Comparison of ENCODE assay signal across 1 cellular context in the genomic region with DNA sequence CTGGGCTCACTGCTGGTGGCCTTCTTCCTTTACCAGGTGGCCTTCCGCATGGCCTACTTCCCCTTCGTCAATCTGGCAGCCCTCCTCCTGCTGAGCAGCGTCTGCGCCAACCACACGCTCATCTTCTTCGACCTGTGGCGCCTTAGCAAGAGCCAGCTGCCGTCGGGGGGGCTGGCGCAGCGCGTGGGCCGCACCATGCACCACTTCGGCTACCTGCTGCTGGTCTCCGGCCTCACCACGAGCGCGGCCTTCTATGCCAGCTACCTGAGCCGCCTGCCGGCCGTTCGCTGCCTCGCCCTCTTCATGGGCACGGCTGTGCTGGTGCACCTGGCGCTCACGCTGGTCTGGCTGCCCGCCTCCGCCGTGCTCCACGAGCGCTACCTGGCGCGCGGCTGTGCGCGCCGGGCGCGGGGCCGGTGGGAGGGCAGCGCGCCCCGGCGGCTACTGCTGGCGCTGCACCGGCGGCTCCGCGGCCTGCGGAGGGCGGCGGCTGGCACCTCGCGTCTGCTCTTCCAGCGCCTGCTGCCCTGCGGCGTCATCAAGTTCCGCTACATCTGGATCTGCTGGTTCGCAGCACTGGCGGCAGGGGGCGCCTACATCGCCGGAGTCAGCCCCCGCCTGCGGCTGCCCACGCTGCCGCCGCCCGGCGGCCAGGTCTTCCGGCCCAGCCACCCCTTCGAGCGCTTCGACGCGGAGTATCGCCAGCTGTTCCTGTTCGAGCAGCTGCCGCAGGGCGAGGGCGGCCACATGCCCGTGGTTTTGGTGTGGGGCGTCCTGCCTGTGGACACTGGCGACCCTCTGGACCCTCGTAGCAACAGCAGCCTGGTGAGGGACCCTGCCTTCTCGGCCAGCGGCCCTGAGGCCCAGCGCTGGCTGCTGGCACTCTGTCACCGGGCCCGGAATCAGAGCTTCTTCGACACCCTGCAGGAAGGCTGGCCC.
TF ChIP-seq lines count a peak whose summit lies in the region.

No MANE protein-coding gene starts in this region.

TF ChIP-seq in HepG2, 621 proteins besides CTCF, POLR2A, EP300 and RAD21 (continues in another document):
- TF ChIP-seq ELF3 (CRISPR knock-in tag; IDR thresholded peaks at IDR 0.05) (peak; percentile 77), RFXANK (CRISPR knock-in tag; IDR thresholded peaks at IDR 0.05) (0 out of 2 replicates have a peak, but pooled peaks have one; percentile 29), ESRRA (CRISPR knock-in tag; IDR thresholded peaks at IDR 0.05; ENCODE audit: low read depth) (peak; percentile 67; the same call in 1 of the 2 replicates), RBFOX2 (IDR thresholded peaks at IDR 0.05; ENCODE audit: low read depth, low read length) (peak; percentile 64), SRF (IDR thresholded peaks at IDR 0.05; ENCODE audit: low read depth, low read length) (0 out of 2 replicates have a peak, but pooled peaks have one; percentile 15), TOPORS (CRISPR knock-in tag; IDR thresholded peaks at IDR 0.05) (peak; percentile 92), MTF1 (CRISPR knock-in tag; IDR thresholded peaks at IDR 0.05) (peak; percentile 89; the same call in 1 of the 2 replicates), ZNF468 (CRISPR knock-in tag; IDR thresholded peaks at IDR 0.05) (peak; percentile 96; the same call in 1 of the 2 replicates), ARNT (IDR thresholded peaks at IDR 0.05) (no peak), FOXK1 (CRISPR knock-in tag; IDR thresholded peaks at IDR 0.05; ENCODE audit: borderline replicate concordance, low read depth) (peak; percentile 32; the same call in 1 of the 2 replicates), ZNF7 (CRISPR knock-in tag; IDR thresholded peaks at IDR 0.05) (peak; percentile 51; the same call in 1 of the 2 replicates), KMT2B (CRISPR knock-in tag; IDR thresholded peaks at IDR 0.05) (peak; percentile 86), GABPB1 (CRISPR knock-in tag; IDR thresholded peaks at IDR 0.05) (peak; percentile 90), ZFP90 (CRISPR knock-in tag; IDR thresholded peaks at IDR 0.05; ENCODE audit: borderline replicate concordance) (peak; percentile 95; the same call in 1 of the 2 replicates), ZNF768 (CRISPR knock-in tag; IDR thresholded peaks at IDR 0.05) (peak; percentile 85), ZBTB38 (CRISPR knock-in tag; IDR thresholded peaks at IDR 0.05) (peak; percentile 80), MEIS2 (CRISPR knock-in tag; IDR thresholded peaks at IDR 0.05) (peak; percentile 83), FOSL1 (CRISPR knock-in tag; IDR thresholded peaks at IDR 0.05; ENCODE audit: borderline replicate concordance) (peak; percentile 67), ZNF282 (IDR thresholded peaks at IDR 0.05; ENCODE audit: partially characterized antibody) (no peak), KDM4B (CRISPR knock-in tag; IDR thresholded peaks at IDR 0.05) (no peak), KAT8 (CRISPR knock-in tag; IDR thresholded peaks at IDR 0.05) (peak; percentile 83), ELF1 (CRISPR knock-in tag; IDR thresholded peaks at IDR 0.05) (peak; percentile 31; the same call in 1 of the 2 replicates), EHMT2 (IDR thresholded peaks at IDR 0.05; ENCODE audit: borderline replicate concordance, low read depth, low read length) (no peak), SP2 (CRISPR knock-in tag; IDR thresholded peaks at IDR 0.05) (no peak), ASH2L (IDR thresholded peaks at IDR 0.05; ENCODE audit: insufficient read length, low read depth, low read length) (no peak), FOSL2 (CRISPR knock-in tag; IDR thresholded peaks at IDR 0.05) (peak; percentile 44), ZNF367 (CRISPR knock-in tag; IDR thresholded peaks at IDR 0.05; ENCODE audit: borderline replicate concordance) (peak; percentile 94), TEAD3 (CRISPR knock-in tag; optimal IDR thresholded peaks at IDR 0.05; ENCODE audit: borderline replicate concordance) (peak; percentile 53), MATR3 (CRISPR knock-in tag; IDR thresholded peaks at IDR 0.05) (no peak), ATF1 (CRISPR knock-in tag; IDR thresholded peaks at IDR 0.05) (no peak), ZNF235 (CRISPR knock-in tag; IDR thresholded peaks at IDR 0.05; ENCODE audit: borderline replicate concordance) (peak; percentile 89; the same call in 1 of the 2 replicates), ZNF224 (CRISPR knock-in tag; IDR thresholded peaks at IDR 0.05) (peak; percentile 88; the same call in 1 of the 2 replicates), NONO (IDR thresholded peaks at IDR 0.05) (no peak), NONO (CRISPR knock-in tag; conservative IDR thresholded peaks at IDR 0.05) (peak; percentile 66), RNF2 (conservative IDR thresholded peaks at IDR 0.05; ENCODE audit: low read depth) (peak; percentile 97), SP140L (CRISPR knock-in tag; IDR thresholded peaks at IDR 0.05; ENCODE audit: borderline replicate concordance) (peak; percentile 55; the same call in 1 of the 2 replicates), ZNF431 (CRISPR knock-in tag; IDR thresholded peaks at IDR 0.05; ENCODE audit: borderline replicate concordance, low read depth) (peak; percentile 64; the same call in 1 of the 2 replicates), NFYC (CRISPR knock-in tag; IDR thresholded peaks at IDR 0.05) (no peak), ZNF101 (CRISPR knock-in tag; IDR thresholded peaks at IDR 0.05; ENCODE audit: borderline replicate concordance, low read depth) (peak; percentile 69; the same call in 1 of the 2 replicates), ZFX (CRISPR knock-in tag; IDR thresholded peaks at IDR 0.05; ENCODE audit: low read depth) (peak; percentile 84), AGO2 (optimal IDR thresholded peaks at IDR 0.05; ENCODE audit: low read depth, low read length) (no peak), ZNF3 (CRISPR knock-in tag; IDR thresholded peaks at IDR 0.05) (peak; percentile 56; the same call in 1 of the 2 replicates), SMARCC2 (IDR thresholded peaks at IDR 0.05) (no peak), AGO1 (IDR thresholded peaks at IDR 0.05; ENCODE audit: low read depth, low read length, poor library complexity, severe bottlenecking) (no peak), PAWR (CRISPR knock-in tag; IDR thresholded peaks at IDR 0.05; ENCODE audit: borderline replicate concordance) (no peak), ZBTB21 (CRISPR knock-in tag; IDR thresholded peaks at IDR 0.05) (no peak), HOXA7 (CRISPR knock-in tag; IDR thresholded peaks at IDR 0.05) (peak; percentile 73; the same call in 1 of the 2 replicates), ZNF878 (CRISPR knock-in tag; IDR thresholded peaks at IDR 0.05) (no peak), ZMAT3 (CRISPR knock-in tag; conservative IDR thresholded peaks at IDR 0.05) (peak; percentile 60; the same call in 1 of the 2 replicates), ZNF30 (CRISPR knock-in tag; IDR thresholded peaks at IDR 0.05) (peak; percentile 94), HNRNPL (IDR thresholded peaks at IDR 0.05; ENCODE audit: low read depth, low read length) (peak; percentile 32; the same call in 1 of the 2 replicates), ONECUT2 (CRISPR knock-in tag; IDR thresholded peaks at IDR 0.05) (peak; percentile 70), ATAD3A (CRISPR knock-in tag; IDR thresholded peaks at IDR 0.05) (peak; percentile 33; the same call in 1 of the 2 replicates)
- TF ChIP-seq, protein P1, sequence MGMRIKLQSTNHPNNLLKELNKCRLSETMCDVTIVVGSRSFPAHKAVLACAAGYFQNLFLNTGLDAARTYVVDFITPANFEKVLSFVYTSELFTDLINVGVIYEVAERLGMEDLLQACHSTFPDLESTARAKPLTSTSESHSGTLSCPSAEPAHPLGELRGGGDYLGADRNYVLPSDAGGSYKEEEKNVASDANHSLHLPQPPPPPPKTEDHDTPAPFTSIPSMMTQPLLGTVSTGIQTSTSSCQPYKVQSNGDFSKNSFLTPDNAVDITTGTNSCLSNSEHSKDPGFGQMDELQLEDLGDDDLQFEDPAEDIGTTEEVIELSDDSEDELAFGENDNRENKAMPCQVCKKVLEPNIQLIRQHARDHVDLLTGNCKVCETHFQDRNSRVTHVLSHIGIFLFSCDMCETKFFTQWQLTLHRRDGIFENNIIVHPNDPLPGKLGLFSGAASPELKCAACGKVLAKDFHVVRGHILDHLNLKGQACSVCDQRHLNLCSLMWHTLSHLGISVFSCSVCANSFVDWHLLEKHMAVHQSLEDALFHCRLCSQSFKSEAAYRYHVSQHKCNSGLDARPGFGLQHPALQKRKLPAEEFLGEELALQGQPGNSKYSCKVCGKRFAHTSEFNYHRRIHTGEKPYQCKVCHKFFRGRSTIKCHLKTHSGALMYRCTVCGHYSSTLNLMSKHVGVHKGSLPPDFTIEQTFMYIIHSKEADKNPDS (CRISPR knock-in tag; IDR thresholded peaks at IDR 0.05), result no peak
- TF ChIP-seq, protein P2, sequence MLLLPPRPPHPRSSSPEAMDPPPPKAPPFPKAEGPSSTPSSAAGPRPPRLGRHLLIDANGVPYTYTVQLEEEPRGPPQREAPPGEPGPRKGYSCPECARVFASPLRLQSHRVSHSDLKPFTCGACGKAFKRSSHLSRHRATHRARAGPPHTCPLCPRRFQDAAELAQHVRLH (CRISPR knock-in tag; IDR thresholded peaks at IDR 0.05; ENCODE audit: borderline replicate concordance, low read depth), result peak; percentile 97
- TF ChIP-seq, protein P3, sequence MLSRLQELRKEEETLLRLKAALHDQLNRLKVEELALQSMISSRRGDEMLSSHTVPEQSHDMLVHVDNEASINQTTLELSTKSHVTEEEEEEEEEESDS (CRISPR knock-in tag; IDR thresholded peaks at IDR 0.05; ENCODE audit: borderline replicate concordance), result peak; percentile 93; the same call in 1 of the 2 replicates
- TF ChIP-seq, protein P4, sequence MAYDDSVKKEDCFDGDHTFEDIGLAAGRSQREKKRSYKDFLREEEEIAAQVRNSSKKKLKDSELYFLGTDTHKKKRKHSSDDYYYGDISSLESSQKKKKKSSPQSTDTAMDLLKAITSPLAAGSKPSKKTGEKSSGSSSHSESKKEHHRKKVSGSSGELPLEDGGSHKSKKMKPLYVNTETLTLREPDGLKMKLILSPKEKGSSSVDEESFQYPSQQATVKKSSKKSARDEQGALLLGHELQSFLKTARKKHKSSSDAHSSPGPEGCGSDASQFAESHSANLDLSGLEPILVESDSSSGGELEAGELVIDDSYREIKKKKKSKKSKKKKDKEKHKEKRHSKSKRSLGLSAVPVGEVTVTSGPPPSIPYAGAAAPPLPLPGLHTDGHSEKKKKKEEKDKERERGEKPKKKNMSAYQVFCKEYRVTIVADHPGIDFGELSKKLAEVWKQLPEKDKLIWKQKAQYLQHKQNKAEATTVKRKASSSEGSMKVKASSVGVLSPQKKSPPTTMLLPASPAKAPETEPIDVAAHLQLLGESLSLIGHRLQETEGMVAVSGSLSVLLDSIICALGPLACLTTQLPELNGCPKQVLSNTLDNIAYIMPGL (CRISPR knock-in tag; IDR thresholded peaks at IDR 0.05; ENCODE audit: borderline replicate concordance in 1 of 2, low read depth in 1 of 2), result peak; percentile 86 to 95
- TF ChIP-seq, protein P5, sequence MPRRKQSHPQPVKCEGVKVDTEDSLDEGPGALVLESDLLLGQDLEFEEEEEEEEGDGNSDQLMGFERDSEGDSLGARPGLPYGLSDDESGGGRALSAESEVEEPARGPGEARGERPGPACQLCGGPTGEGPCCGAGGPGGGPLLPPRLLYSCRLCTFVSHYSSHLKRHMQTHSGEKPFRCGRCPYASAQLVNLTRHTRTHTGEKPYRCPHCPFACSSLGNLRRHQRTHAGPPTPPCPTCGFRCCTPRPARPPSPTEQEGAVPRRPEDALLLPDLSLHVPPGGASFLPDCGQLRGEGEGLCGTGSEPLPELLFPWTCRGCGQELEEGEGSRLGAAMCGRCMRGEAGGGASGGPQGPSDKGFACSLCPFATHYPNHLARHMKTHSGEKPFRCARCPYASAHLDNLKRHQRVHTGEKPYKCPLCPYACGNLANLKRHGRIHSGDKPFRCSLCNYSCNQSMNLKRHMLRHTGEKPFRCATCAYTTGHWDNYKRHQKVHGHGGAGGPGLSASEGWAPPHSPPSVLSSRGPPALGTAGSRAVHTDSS (CRISPR knock-in tag; conservative IDR thresholded peaks at IDR 0.05), result no peak
- TF ChIP-seq, protein P6, sequence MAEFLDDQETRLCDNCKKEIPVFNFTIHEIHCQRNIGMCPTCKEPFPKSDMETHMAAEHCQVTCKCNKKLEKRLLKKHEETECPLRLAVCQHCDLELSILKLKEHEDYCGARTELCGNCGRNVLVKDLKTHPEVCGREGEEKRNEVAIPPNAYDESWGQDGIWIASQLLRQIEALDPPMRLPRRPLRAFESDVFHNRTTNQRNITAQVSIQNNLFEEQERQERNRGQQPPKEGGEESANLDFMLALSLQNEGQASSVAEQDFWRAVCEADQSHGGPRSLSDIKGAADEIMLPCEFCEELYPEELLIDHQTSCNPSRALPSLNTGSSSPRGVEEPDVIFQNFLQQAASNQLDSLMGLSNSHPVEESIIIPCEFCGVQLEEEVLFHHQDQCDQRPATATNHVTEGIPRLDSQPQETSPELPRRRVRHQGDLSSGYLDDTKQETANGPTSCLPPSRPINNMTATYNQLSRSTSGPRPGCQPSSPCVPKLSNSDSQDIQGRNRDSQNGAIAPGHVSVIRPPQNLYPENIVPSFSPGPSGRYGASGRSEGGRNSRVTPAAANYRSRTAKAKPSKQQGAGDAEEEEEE (CRISPR knock-in tag; IDR thresholded peaks at IDR 0.05; ENCODE audit: borderline replicate concordance), result no peak
- TF ChIP-seq, protein P7, sequence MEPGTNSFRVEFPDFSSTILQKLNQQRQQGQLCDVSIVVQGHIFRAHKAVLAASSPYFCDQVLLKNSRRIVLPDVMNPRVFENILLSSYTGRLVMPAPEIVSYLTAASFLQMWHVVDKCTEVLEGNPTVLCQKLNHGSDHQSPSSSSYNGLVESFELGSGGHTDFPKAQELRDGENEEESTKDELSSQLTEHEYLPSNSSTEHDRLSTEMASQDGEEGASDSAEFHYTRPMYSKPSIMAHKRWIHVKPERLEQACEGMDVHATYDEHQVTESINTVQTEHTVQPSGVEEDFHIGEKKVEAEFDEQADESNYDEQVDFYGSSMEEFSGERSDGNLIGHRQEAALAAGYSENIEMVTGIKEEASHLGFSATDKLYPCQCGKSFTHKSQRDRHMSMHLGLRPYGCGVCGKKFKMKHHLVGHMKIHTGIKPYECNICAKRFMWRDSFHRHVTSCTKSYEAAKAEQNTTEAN (CRISPR knock-in tag; conservative IDR thresholded peaks at IDR 0.05), result peak; percentile 95
- TF ChIP-seq, protein P8, sequence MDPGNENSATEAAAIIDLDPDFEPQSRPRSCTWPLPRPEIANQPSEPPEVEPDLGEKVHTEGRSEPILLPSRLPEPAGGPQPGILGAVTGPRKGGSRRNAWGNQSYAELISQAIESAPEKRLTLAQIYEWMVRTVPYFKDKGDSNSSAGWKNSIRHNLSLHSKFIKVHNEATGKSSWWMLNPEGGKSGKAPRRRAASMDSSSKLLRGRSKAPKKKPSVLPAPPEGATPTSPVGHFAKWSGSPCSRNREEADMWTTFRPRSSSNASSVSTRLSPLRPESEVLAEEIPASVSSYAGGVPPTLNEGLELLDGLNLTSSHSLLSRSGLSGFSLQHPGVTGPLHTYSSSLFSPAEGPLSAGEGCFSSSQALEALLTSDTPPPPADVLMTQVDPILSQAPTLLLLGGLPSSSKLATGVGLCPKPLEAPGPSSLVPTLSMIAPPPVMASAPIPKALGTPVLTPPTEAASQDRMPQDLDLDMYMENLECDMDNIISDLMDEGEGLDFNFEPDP (CRISPR knock-in tag; conservative IDR thresholded peaks at IDR 0.05), result no peak
